In the genomic region with DNA sequence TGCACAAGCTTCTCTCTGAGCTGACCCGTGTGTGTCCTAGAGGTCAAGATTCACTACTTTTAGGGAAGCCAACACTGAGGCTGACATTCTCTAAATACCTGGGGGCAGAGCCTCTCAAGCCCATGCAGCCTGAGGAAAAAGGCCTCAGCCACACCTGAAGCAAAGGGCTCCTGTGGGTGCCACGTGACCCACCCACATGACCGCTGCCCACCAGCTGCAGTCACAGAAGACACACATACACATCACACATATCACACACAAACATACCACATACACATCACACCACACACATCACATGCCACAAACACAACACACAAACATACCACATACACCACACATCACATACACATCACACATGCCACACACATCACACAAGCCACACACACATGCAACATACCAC, we compare ENCODE assay signal across 23 cellular contexts.
"Had no signal": no experiment of that assay in that cellular context is flagged by ENCODE, and none has a peak within 500 bp of the region (broad histone marks: within the 10 kb centered on the region; RNA-seq: fewer than 3 reads in every experiment).

No MANE protein-coding gene starts in this region.

- H3K27me3 ChIP-seq: body of pancreas, cardiac muscle cell, colonic mucosa, right lobe of liver, vagina had no signal

- H3K27ac ChIP-seq: body of pancreas, cardiac muscle cell, colonic mucosa, left ventricle myocardium inferior, right lobe of liver, thoracic aorta, vagina had no signal

- H3K4me3 Mint-ChIP-seq: activated naive CD8-positive, alpha-beta T cell; type B pancreatic cell had no signal

- H3K4me3 ChIP-seq: body of pancreas, cardiac muscle cell, colonic mucosa, left ventricle myocardium inferior, lung, right lobe of liver, thoracic aorta, vagina had no signal

- H3K36me3 Mint-ChIP-seq: activated naive CD8-positive, alpha-beta T cell had no signal

- H3K9me3 ChIP-seq: body of pancreas, colonic mucosa, left ventricle myocardium inferior, right lobe of liver, thoracic aorta, vagina had no signal

- H3K27me3 Mint-ChIP-seq: activated naive CD8-positive, alpha-beta T cell; type B pancreatic cell had no signal

- FAIRE-seq: endometrium, frontal cortex had no signal

- H3K4me1 ChIP-seq: colonic mucosa, left ventricle myocardium inferior had no signal

- H3K9me3 Mint-ChIP-seq: type B pancreatic cell had no signal

- ATAC-seq: body of pancreas; stimulated activated naive CD8-positive, alpha-beta T cell treated with anti-CD3 and anti-CD28 coated beads, Interleukin-15, Interleukin-2, amounts not matched to agents 100 U/mL and 50 U/mL, for 24 hours had no signal

- DNase-seq: activated effector memory CD4-positive, alpha-beta T cell treated with Interleukin-2 at 50 U/mL for 16 hours; activated naive CD4-positive, alpha-beta T cell treated with Interleukin-2 at 50 U/mL for 16 hours; activated T-cell treated with anti-CD3 and anti-CD28 coated beads for 4 hours; aorta; body of pancreas; cerebellar nuclear complex; colonic mucosa; effector CD8-positive, alpha-beta T cell; islet precursor cell; left ventricle myocardium inferior; right lobe of liver; stimulated activated CD4-positive, alpha-beta T cell treated with anti-CD3 and anti-CD28 coated beads, Interleukin-12 subunit alpha, Interleukin-12 subunit beta, amount 100 ng/mL, for 4 hours; stimulated activated CD4-positive, alpha-beta T cell treated with anti-CD3 and anti-CD28 coated beads, Interleukin-4, amount 100 ng/mL, for 1 hour; stimulated activated naive CD8-positive, alpha-beta T cell treated with anti-CD3 and anti-CD28 coated beads, Interleukin-15, Interleukin-2, amounts not matched to agents 100 U/mL and 50 U/mL, for 24 hours; T-helper 2 cell had no signal

- H3K27ac Mint-ChIP-seq: activated naive CD8-positive, alpha-beta T cell; type B pancreatic cell had no signal

- H3K36me3 ChIP-seq: cardiac muscle cell, colonic mucosa, left ventricle myocardium inferior, thoracic aorta had no signal
